ENCODE assay signal across 9 cellular contexts in the genomic region with DNA sequence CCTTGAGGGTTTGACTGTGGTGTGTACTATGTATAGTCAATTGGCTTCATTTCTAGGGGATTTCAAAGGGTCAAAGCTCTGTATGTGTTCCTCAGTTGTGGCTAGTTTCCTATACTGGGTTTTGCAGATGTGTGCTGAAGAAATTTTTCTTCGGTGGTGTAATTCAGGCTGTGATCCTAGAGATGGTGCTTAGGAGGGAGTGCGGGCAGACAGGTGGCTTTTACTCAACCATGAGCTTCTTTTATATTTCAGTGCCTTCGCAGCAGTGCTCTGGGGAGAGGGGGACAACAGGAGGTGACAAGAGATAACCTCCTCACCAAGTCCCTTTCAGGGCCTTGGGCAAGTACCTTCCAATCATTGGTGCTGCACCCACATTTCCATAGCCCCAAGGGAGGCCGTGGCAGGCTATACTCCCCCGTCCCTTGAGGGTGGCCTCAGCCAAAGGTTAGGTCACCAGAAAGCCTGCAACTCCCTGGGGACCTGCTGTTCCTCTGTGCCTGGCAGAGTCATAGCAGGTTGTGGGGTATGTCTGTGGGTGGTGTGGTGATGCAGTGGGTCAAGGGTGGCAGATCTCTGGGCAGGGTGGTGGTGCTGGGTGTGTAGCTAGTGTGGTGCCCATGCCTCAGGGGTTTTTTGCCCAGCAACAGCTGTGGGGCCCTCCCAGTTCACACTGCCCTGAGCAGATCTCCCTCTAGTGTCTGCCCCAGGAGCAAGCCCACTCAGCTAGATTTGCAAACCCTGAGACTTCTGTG. TPM values are rescaled to one million over a fixed set of nuclear protein-coding genes. Genes with fewer than 3 reads are reported as not detected.
DNase-seq lines count a peak whose midpoint lies in the region; ATAC-seq lines count a peak whose summit lies in the region.
"Had no signal": no experiment of that assay in that cellular context is flagged by ENCODE, and none has a peak within 500 bp of the region (broad histone marks: within the 10 kb centered on the region; RNA-seq: fewer than 3 reads in every experiment).

No MANE protein-coding gene starts in this region.

- no peaks in the 10 kb centered on the region for H3K9me3 Mint-ChIP-seq in naive B cell

- DNase-seq in naive B cell = peak; percentile 42
- no peak for DNase-seq in NCI-H1930 (lab: John Stamatoyannopoulos, UW)
- DNase-seq in SHP77 (lab: John Stamatoyannopoulos, UW) = no peak
- no peak for DNase-seq in activated T-cell treated with anti-CD3 and anti-CD28 coated beads, Interleukin-2, amount 50 U/mL, for 1 hour
- DNase-seq in stimulated activated CD4-positive, alpha-beta T cell treated with anti-CD3 and anti-CD28 coated beads, Interleukin-2, amount 100 ng/mL, for 24 hours = no peak
- DNase-seq: activated CD8-positive, alpha-beta memory T cell treated with anti-CD3 and anti-CD28 coated beads, Interleukin-2, amount 50 U/mL, for 4 hours had no signal

- peak overlapping the region in 7 of 8 donors; percentile 4 to 67 (median 37) for H3K4me3 Mint-ChIP-seq in naive B cell

- H3K4me1 Mint-ChIP-seq in naive B cell = peaks cover 24 to 41% (median 29%) of the 10 kb centered on the region in 3 donors

- ATAC-seq in GM18508 (IDR thresholded peaks at IDR 0.05; ENCODE audit: insufficient read depth, unreplicated experiment) = peak; percentile 58
- ATAC-seq in GM21515 (IDR thresholded peaks at IDR 0.05; ENCODE audit: unreplicated experiment) = peak; percentile 46
- ATAC-seq in HG03175 (IDR thresholded peaks at IDR 0.05; ENCODE audit: unreplicated experiment) = peak; percentile 76
- peak; percentile 59 to 67 for ATAC-seq in naive B cell (ENCODE audit: low read depth in 2 of 2)

- H3K27ac Mint-ChIP-seq in naive B cell = peak overlapping the region; percentile 22 to 88 (median 46)

- no peaks in the 10 kb centered on the region for H3K36me3 Mint-ChIP-seq in naive B cell

- peaks cover 4 to 8% (median 5%) of the 10 kb centered on the region in 3 donors for H3K27me3 Mint-ChIP-seq in naive B cell

RNA-seq across cellular contexts. Expression of gene TMX1, which starts 37.0 kb away (rescaled TPM):
- polyA plus RNA-seq in naive B cell (ENCODE audit: low read depth in 6 of 6) = 10 to 100 TPM; 36.4 to 59.1 (median 42.1) TPM
